1 cellular context compared by ENCODE assay signal in genomic region chr6:147204060-147204785, GRCh38.
TF ChIP-seq lines count a peak whose summit lies in the region.

STXBP5 (plus strand) TSS chr6:147204417; CDS start chr6:147204533, 116 bp downstream.

TF ChIP-seq in HepG2, 621 proteins besides CTCF, POLR2A, EP300 and RAD21 (continued from another document and continues in another):
- TF ChIP-seq ZNF710 (CRISPR knock-in tag; IDR thresholded peaks at IDR 0.05; ENCODE audit: borderline replicate concordance), result no peak
- TF ChIP-seq MYC (CRISPR knock-in tag; IDR thresholded peaks at IDR 0.05; ENCODE audit: borderline replicate concordance), result no peak
- TF ChIP-seq GABPA (IDR thresholded peaks at IDR 0.05; ENCODE audit: low read depth, low read length), result no peak
- 0 out of 2 replicates have a peak, but pooled peaks have one; percentile 10 for TF ChIP-seq GABPA (CRISPR knock-in tag; IDR thresholded peaks at IDR 0.05; ENCODE audit: low read depth)
- TF ChIP-seq ZNF605 (CRISPR knock-in tag; IDR thresholded peaks at IDR 0.05), result peak; percentile 79
- TF ChIP-seq, protein P1, sequence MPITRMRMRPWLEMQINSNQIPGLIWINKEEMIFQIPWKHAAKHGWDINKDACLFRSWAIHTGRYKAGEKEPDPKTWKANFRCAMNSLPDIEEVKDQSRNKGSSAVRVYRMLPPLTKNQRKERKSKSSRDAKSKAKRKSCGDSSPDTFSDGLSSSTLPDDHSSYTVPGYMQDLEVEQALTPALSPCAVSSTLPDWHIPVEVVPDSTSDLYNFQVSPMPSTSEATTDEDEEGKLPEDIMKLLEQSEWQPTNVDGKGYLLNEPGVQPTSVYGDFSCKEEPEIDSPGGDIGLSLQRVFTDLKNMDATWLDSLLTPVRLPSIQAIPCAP (CRISPR knock-in tag; IDR thresholded peaks at IDR 0.05; ENCODE audit: low read depth), result no peak
- TF ChIP-seq, protein P2, sequence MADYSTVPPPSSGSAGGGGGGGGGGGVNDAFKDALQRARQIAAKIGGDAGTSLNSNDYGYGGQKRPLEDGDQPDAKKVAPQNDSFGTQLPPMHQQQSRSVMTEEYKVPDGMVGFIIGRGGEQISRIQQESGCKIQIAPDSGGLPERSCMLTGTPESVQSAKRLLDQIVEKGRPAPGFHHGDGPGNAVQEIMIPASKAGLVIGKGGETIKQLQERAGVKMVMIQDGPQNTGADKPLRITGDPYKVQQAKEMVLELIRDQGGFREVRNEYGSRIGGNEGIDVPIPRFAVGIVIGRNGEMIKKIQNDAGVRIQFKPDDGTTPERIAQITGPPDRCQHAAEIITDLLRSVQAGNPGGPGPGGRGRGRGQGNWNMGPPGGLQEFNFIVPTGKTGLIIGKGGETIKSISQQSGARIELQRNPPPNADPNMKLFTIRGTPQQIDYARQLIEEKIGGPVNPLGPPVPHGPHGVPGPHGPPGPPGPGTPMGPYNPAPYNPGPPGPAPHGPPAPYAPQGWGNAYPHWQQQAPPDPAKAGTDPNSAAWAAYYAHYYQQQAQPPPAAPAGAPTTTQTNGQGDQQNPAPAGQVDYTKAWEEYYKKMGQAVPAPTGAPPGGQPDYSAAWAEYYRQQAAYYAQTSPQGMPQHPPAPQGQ (CRISPR knock-in tag; IDR thresholded peaks at IDR 0.05; ENCODE audit: borderline replicate concordance), result no peak
- no peak for TF ChIP-seq TARDBP (CRISPR knock-in tag; IDR thresholded peaks at IDR 0.05)
- TF ChIP-seq PHF8 (CRISPR knock-in tag; IDR thresholded peaks at IDR 0.05), result peak; percentile 69
- TF ChIP-seq SAFB2 (CRISPR knock-in tag; IDR thresholded peaks at IDR 0.05; ENCODE audit: borderline replicate concordance, low read depth), result no peak
- peak; percentile 28; the same call in 1 of the 2 replicates for TF ChIP-seq ZNF563 (CRISPR knock-in tag; IDR thresholded peaks at IDR 0.05)
- no peak for TF ChIP-seq ZNF333 (CRISPR knock-in tag; IDR thresholded peaks at IDR 0.05; ENCODE audit: borderline replicate concordance)
- no peak; the same call in 1 of the 2 replicates for TF ChIP-seq SP2 (CRISPR knock-in tag; IDR thresholded peaks at IDR 0.05)
- no peak for TF ChIP-seq FOXK2 (IDR thresholded peaks at IDR 0.05)
- peak; percentile 22; the same call in 1 of the 2 replicates for TF ChIP-seq YEATS2 (CRISPR knock-in tag; IDR thresholded peaks at IDR 0.05; ENCODE audit: borderline replicate concordance)
- no peak for TF ChIP-seq ARNTL (CRISPR knock-in tag; IDR thresholded peaks at IDR 0.05)
- no peak for TF ChIP-seq ZNF780A (CRISPR knock-in tag; IDR thresholded peaks at IDR 0.05)
- peak; percentile 69 for TF ChIP-seq ZFP91 (CRISPR knock-in tag; IDR thresholded peaks at IDR 0.05; ENCODE audit: borderline replicate concordance)
- no peak for TF ChIP-seq MEIS1 (CRISPR knock-in tag; IDR thresholded peaks at IDR 0.05; ENCODE audit: borderline replicate concordance)
- peak; percentile 55; the same call in 1 of the 2 replicates for TF ChIP-seq ELF3 (CRISPR knock-in tag; IDR thresholded peaks at IDR 0.05)
- TF ChIP-seq SP140L (CRISPR knock-in tag; IDR thresholded peaks at IDR 0.05; ENCODE audit: borderline replicate concordance), result no peak
- TF ChIP-seq ZNF280D (CRISPR knock-in tag; IDR thresholded peaks at IDR 0.05), result no peak
- no peak for TF ChIP-seq PPARG (CRISPR knock-in tag; conservative IDR thresholded peaks at IDR 0.05)
- peak; percentile 72; the same call in 1 of the 2 replicates for TF ChIP-seq ZNF704 (CRISPR knock-in tag; IDR thresholded peaks at IDR 0.05; ENCODE audit: borderline replicate concordance)
- no peak for TF ChIP-seq ZNF121 (CRISPR knock-in tag; IDR thresholded peaks at IDR 0.05)
- TF ChIP-seq E2F2 (CRISPR knock-in tag; IDR thresholded peaks at IDR 0.05; ENCODE audit: borderline replicate concordance), result no peak
- peak; percentile 49 for TF ChIP-seq ZEB1 (IDR thresholded peaks at IDR 0.05; ENCODE audit: insufficient replicate concordance, low read depth)
- TF ChIP-seq ZSCAN29 (CRISPR knock-in tag; conservative IDR thresholded peaks at IDR 0.05), result no peak
- no peak for TF ChIP-seq TRIM24 (CRISPR knock-in tag; IDR thresholded peaks at IDR 0.05)
- TF ChIP-seq ZNF724P (CRISPR knock-in tag; IDR thresholded peaks at IDR 0.05; ENCODE audit: borderline replicate concordance), result no peak
- peak; percentile 61; the same call in 1 of the 2 replicates for TF ChIP-seq ZFP90 (CRISPR knock-in tag; IDR thresholded peaks at IDR 0.05; ENCODE audit: borderline replicate concordance)
- TF ChIP-seq TCF7 (IDR thresholded peaks at IDR 0.05; ENCODE audit: low read depth), result no peak
- 0 out of 2 replicates have a peak, but pooled peaks have one; percentile 22 for TF ChIP-seq KAT8 (CRISPR knock-in tag; IDR thresholded peaks at IDR 0.05)
- no peak for TF ChIP-seq ZNF792 (CRISPR knock-in tag; IDR thresholded peaks at IDR 0.05)
- no peak for TF ChIP-seq ZNF20 (CRISPR knock-in tag; IDR thresholded peaks at IDR 0.05)
- no peak for TF ChIP-seq NCOA5 (CRISPR knock-in tag; IDR thresholded peaks at IDR 0.05)
- TF ChIP-seq ZNF580 (CRISPR knock-in tag; IDR thresholded peaks at IDR 0.05; ENCODE audit: borderline replicate concordance, low read depth), result peak; percentile 55; the same call in 1 of the 2 replicates
- TF ChIP-seq PHF20 (CRISPR knock-in tag; IDR thresholded peaks at IDR 0.05), result no peak
- no peak for TF ChIP-seq DNMT3B (CRISPR knock-in tag; conservative IDR thresholded peaks at IDR 0.05)
- no peak for TF ChIP-seq MEF2D (CRISPR knock-in tag; IDR thresholded peaks at IDR 0.05)
- TF ChIP-seq, protein P3, sequence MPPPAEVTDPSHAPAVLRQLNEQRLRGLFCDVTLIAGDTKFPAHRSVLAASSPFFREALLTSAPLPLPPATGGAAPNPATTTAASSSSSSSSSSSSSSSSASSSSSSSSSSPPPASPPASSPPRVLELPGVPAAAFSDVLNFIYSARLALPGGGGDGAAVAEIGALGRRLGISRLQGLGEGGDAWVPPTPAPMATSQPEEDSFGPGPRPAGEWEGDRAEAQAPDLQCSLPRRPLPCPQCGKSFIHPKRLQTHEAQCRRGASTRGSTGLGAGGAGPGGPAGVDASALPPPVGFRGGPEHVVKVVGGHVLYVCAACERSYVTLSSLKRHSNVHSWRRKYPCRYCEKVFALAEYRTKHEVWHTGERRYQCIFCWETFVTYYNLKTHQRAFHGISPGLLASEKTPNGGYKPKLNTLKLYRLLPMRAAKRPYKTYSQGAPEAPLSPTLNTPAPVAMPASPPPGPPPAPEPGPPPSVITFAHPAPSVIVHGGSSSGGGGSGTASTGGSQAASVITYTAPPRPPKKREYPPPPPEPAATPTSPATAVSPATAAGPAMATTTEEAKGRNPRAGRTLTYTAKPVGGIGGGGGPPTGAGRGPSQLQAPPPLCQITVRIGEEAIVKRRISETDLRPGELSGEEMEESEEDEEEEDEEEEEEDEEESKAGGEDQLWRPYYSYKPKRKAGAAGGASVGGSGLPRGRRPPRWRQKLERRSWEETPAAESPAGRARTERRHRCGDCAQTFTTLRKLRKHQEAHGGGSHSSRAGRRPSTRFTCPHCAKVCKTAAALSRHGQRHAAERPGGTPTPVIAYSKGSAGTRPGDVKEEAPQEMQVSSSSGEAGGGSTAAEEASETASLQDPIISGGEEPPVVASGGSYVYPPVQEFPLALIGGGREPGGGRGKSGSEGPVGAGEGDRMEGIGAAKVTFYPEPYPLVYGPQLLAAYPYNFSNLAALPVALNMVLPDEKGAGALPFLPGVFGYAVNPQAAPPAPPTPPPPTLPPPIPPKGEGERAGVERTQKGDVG (CRISPR knock-in tag; IDR thresholded peaks at IDR 0.05; ENCODE audit: borderline replicate concordance), result no peak; the same call in 1 of the 2 replicates
- TF ChIP-seq, protein P4, sequence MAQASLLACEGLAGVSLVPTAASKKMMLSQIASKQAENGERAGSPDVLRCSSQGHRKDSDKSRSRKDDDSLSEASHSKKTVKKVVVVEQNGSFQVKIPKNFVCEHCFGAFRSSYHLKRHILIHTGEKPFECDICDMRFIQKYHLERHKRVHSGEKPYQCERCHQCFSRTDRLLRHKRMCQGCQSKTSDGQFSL (CRISPR knock-in tag; IDR thresholded peaks at IDR 0.05), result 0 out of 2 replicates have a peak, but pooled peaks have one; percentile 31
- no peak for TF ChIP-seq MIXL1 (CRISPR knock-in tag; IDR thresholded peaks at IDR 0.05)
- no peak for TF ChIP-seq SMAD1 (CRISPR knock-in tag; IDR thresholded peaks at IDR 0.05; ENCODE audit: borderline replicate concordance, low read depth)
- TF ChIP-seq ZNF598 (CRISPR knock-in tag; IDR thresholded peaks at IDR 0.05; ENCODE audit: borderline replicate concordance), result 0 out of 2 replicates have a peak, but pooled peaks have one; percentile 52
- TF ChIP-seq UBTF (CRISPR knock-in tag; IDR thresholded peaks at IDR 0.05), result peak; percentile 84
- no peak for TF ChIP-seq PTBP1 (IDR thresholded peaks at IDR 0.05; ENCODE audit: low read depth, low read length, poor library complexity, severe bottlenecking)
- no peak for TF ChIP-seq BHLHE40 (IDR thresholded peaks at IDR 0.05; ENCODE audit: low read length)
